In genomic region chr10:128540806-128541739, GRCh38 we compare ENCODE assay signal across 1 cellular context.
TF ChIP-seq lines count a peak whose summit lies in the region.

No MANE protein-coding gene starts in this region.

TF ChIP-seq in HEK293, 187 proteins besides CTCF, POLR2A, EP300 and RAD21 (continued from another document):
- no peak for TF ChIP-seq PRDM2 (tag by site-specific recombination; IDR thresholded peaks at IDR 0.05; ENCODE audit: borderline replicate concordance)
- TF ChIP-seq ZNF324 (tag by site-specific recombination; IDR thresholded peaks at IDR 0.05): no peak
- no peak for TF ChIP-seq AEBP2 (tag by site-specific recombination; IDR thresholded peaks at IDR 0.05; ENCODE audit: borderline replicate concordance)
- TF ChIP-seq ZFP69B (tag by site-specific recombination; IDR thresholded peaks at IDR 0.05): no peak
TF ChIP-seq in HEK293: peak in this region for 3.
